In genomic region chr9:35793461-35793860, GRCh38 we compare ENCODE assay signal across 20 cellular contexts. TPM values are rescaled to one million over a fixed set of nuclear protein-coding genes. Genes with fewer than 3 reads are reported as not detected.
DNase-seq lines count a peak whose midpoint lies in the region; ATAC-seq and TF ChIP-seq lines count a peak whose summit lies in the region.
"Had no signal": no experiment of that assay in that cellular context is flagged by ENCODE, and none has a peak within 500 bp of the region (broad histone marks: within the 10 kb centered on the region; RNA-seq: fewer than 3 reads in every experiment).

No MANE protein-coding gene starts in this region.

- intact Hi-C loops in gastrocnemius medialis (cut with DNase I; ENCODE audit: low total_unique reads) = no loop called here

- H3K27ac ChIP-seq in WERI-Rb-1 (peak overlapping the region; percentile 57), gastrocnemius medialis (peak overlapping the region; percentile 1 to 86 (median 66))
- H3K27ac ChIP-seq: KMS-11 had no signal

- in situ Hi-C loops in gastrocnemius medialis (cut with MboI; ENCODE audit: low sequenced_read_pairs in 4 of 4) (loop anchor here in 2 of 4 donors (5.0 to 10.0 kb wide), 2 partner anchors 81 to 89 kb away; partner anchors contain the start of gene OR13J1 (in 1 of the 2)), HAP-1 (cut with MboI; ENCODE audit: low sequenced_read_pairs) (loop anchor here (5.0 kb wide), 1 partner anchor 89 kb away; no protein-coding TSS in a partner anchor)

- H3K4me3 ChIP-seq in WERI-Rb-1 (ENCODE audit: low read depth, low read length) = peak overlapping the region; percentile 18
- peak overlapping the region; percentile 27 for H3K4me3 ChIP-seq in fibroblast of pulmonary artery (replicated peaks; ENCODE audit: low read depth, low read length)
- peak overlapping the region in 2 of 4 donors; percentile 16 to 67 for H3K4me3 ChIP-seq in gastrocnemius medialis
- no peak overlapping the region for H3K4me3 ChIP-seq in HAP-1
- H3K4me3 ChIP-seq: GM23338 had no signal

- H3K9me3 ChIP-seq in WERI-Rb-1 (ENCODE audit: severe bottlenecking) (no peaks in the 10 kb centered on the region), gastrocnemius medialis (no peaks in the 10 kb centered on the region), HAP-1 (no peaks in the 10 kb centered on the region)

- TF ChIP-seq POLR2A in gastrocnemius medialis (IDR thresholded peaks at IDR 0.05) = no peak

- H3K36me3 ChIP-seq in WERI-Rb-1 = peaks cover 36% of the 10 kb centered on the region
- H3K36me3 ChIP-seq in gastrocnemius medialis = no peaks in the 10 kb centered on the region
- peaks cover 9% of the 10 kb centered on the region for H3K36me3 ChIP-seq in HAP-1 (replicated peaks)

- peaks cover 29 to 34% of the 10 kb centered on the region in 2 donors for H3K4me1 ChIP-seq in gastrocnemius medialis
- H3K4me1 ChIP-seq in HAP-1 = peaks cover 24% of the 10 kb centered on the region

- DNase-seq in GM03348 (ENCODE audit: low spot score) = peak; percentile 45
- peak; percentile 70 for DNase-seq in WERI-Rb-1
- DNase-seq in fibroblast of pulmonary artery (ENCODE audit: low read depth) = no peak
- no peak for DNase-seq in gastrocnemius medialis
- DNase-seq in HAP-1 (ENCODE audit: low spot score in 2 of 2) = no peak
- DNase-seq: activated CD4-positive, alpha-beta T cell treated with anti-CD3 and anti-CD28 coated beads for 36 hours; CD8-positive, alpha-beta T cell; effector memory CD4-positive, alpha-beta T cell; head of caudate nucleus; NCI-H510A; stimulated activated CD4-positive, alpha-beta T cell treated with anti-CD3 and anti-CD28 coated beads, Interleukin-4, amount 100 ng/mL, for 4 hours; stimulated activated naive B cell treated with anti-CD40 and anti-IgM and Interleukin-4, amounts not matched to agents 10 μg/mL and 1 μg/mL and 100 μg/mL, for 72 hours had no signal

- ATAC-seq in gastrocnemius medialis (no peak), HG02678 (IDR thresholded peaks at IDR 0.05; ENCODE audit: unreplicated experiment) (no peak), GM21447 (IDR thresholded peaks at IDR 0.05; ENCODE audit: unreplicated experiment) (no peak), GM18519 (IDR thresholded peaks at IDR 0.05; ENCODE audit: low FRiP score, unreplicated experiment) (no peak)
- ATAC-seq: activated CD4-positive, alpha-beta T cell treated with anti-CD3 and anti-CD28 coated beads for 36 hours; CD8-positive, alpha-beta T cell; GM23338; stimulated activated naive B cell treated with anti-CD40 and anti-IgM and Interleukin-4, amounts not matched to agents 10 μg/mL and 1 μg/mL and 100 μg/mL, for 72 hours had no signal

- H3K27me3 ChIP-seq in WERI-Rb-1 (ENCODE audit: insufficient read depth, low read depth, severe bottlenecking) (no peaks in the 10 kb centered on the region), gastrocnemius medialis (no peaks in the 10 kb centered on the region), HAP-1 (ENCODE audit: low read depth) (no peaks in the 10 kb centered on the region)

- TF ChIP-seq CTCF in WERI-Rb-1 (IDR thresholded peaks at IDR 0.05; ENCODE audit: low read depth, low read length) (no peak), fibroblast of pulmonary artery (IDR thresholded peaks at IDR 0.05; ENCODE audit: low read length, missing control alignments) (no peak), gastrocnemius medialis (IDR thresholded peaks at IDR 0.05 in 4 of 5, conservative IDR thresholded peaks at IDR 0.05 in 1 of 5) (no peak)

RNA-seq across cellular contexts. Expression of gene NPR2, which starts 2.1 kb away (rescaled TPM):
- 10 to 100 TPM; 12.3 to 19.2 (median 16.3) TPM for total RNA-seq in gastrocnemius medialis

RNA-seq across cellular contexts. Expression of gene SPAG8, which starts 18.6 kb away (rescaled TPM):
- total RNA-seq in gastrocnemius medialis = under 1 TPM in 2 of 4 donors, not detected in 2; 0.53 to 0.61 TPM
- total RNA-seq: kidney epithelial cell had no signal

RNA-seq across cellular contexts. Expression of gene HINT2, which starts 21.4 kb away (rescaled TPM):
- total RNA-seq in gastrocnemius medialis = 10 to 100 TPM in 3 of 4 donors, 1 to 10 TPM in 1; 4.5 to 26.7 (median 22.0) TPM

RNA-seq across cellular contexts. Expression of gene FAM221B, which starts 35.1 kb away (rescaled TPM):
- not detected for total RNA-seq in gastrocnemius medialis
- total RNA-seq: activated CD4-positive, alpha-beta T cell treated with anti-CD3 and anti-CD28 coated beads for 36 hours; CD8-positive, alpha-beta T cell; GM23338; kidney epithelial cell; renal cortical epithelial cell; T-helper 1 cell treated with Interleukin-12 subunit alpha and Interleukin-12 subunit beta and Interleukin-4 antibody, amounts not matched to agents 30 ng/mL and 1 ng/mL, for 36 hours had no signal

RNA-seq across cellular contexts. Expression of gene TMEM8B, which starts 35.6 kb away (rescaled TPM):
- 1 to 10 TPM; 1.9 to 6.4 (median 6.1) TPM for total RNA-seq in gastrocnemius medialis

Comparison
In these comparisons a context has a peak if more than half of its experiments do, and no peak if none do; other contexts are left out.
1. DNase-seq: peak in GM03348 (single experiment) and WERI-Rb-1 (single experiment); none in fibroblast of pulmonary artery (single experiment), gastrocnemius medialis (0 of 2) and HAP-1 (0 of 2).